Comparison of ENCODE assay signal across 20 cellular contexts in genomic region chr6:37665309-37665708, GRCh38. TPM values are rescaled to one million over a fixed set of nuclear protein-coding genes. Genes with fewer than 3 reads are reported as not detected.
DNase-seq lines count a peak whose midpoint lies in the region; ATAC-seq and TF ChIP-seq lines count a peak whose summit lies in the region.
"Had no signal": no experiment of that assay in that cellular context is flagged by ENCODE, and none has a peak within 500 bp of the region (broad histone marks: within the 10 kb centered on the region; RNA-seq: fewer than 3 reads in every experiment).

No MANE protein-coding gene starts in this region.

- no peak overlapping the region for H3K27ac ChIP-seq in IMR-90 (ENCODE audit: insufficient read depth, low read length)
- H3K27ac ChIP-seq in mesodermal cell (ENCODE audit: low read depth, low read length, severe bottlenecking): peak overlapping the region; percentile 13
- H3K27ac ChIP-seq in WERI-Rb-1: no peak overlapping the region
- H3K27ac ChIP-seq: brain microvascular endothelial cell, pancreas, Peyer's patch, thyroid gland had no signal

- H2BK5ac ChIP-seq in IMR-90 (ENCODE audit: low read depth, low read length, poor library complexity, severe bottlenecking): no peak overlapping the region

- no peak overlapping the region for H2AK5ac ChIP-seq in IMR-90 (ENCODE audit: low read depth, low read length)

- H3K27ac Mint-ChIP-seq in mesothelial cell of epicardium: no peak overlapping the region
- H3K27ac Mint-ChIP-seq: activated naive CD8-positive, alpha-beta T cell treated with anti-CD3 and anti-CD28 coated beads, Interleukin-2, amount 10 ng/mL, durations not matched to agents 7 days and 5 days; activated T-cell treated with anti-CD3 and anti-CD28 coated beads, Interleukin-2, amount 50 U/mL, for 72 hours had no signal

- H3K36me3 Mint-ChIP-seq in mesothelial cell of epicardium: peaks cover under 1% of the 10 kb centered on the region

- no peak overlapping the region for H3K23ac ChIP-seq in IMR-90 (ENCODE audit: low read depth, low read length)

- H3K18ac ChIP-seq in IMR-90 (ENCODE audit: low read depth, low read length): no peak overlapping the region

- POLR2A ChIA-PET in IMR-90 (lab: Charles Lee; ENCODE audit: unreplicated experiment): no interaction called here

- no peak overlapping the region for H2BK120ac ChIP-seq in IMR-90 (ENCODE audit: low read depth, low read length)

- no peak for TF ChIP-seq RAD21 in IMR-90 (IDR thresholded peaks at IDR 0.05; ENCODE audit: low read length)

- CTCF ChIA-PET in IMR-90 (lab: Yijun Ruan, JAX): no interaction called here

- no TSS peak for BruUV-seq in IMR-90 (replicated peaks; lab: Mats Ljungman, UMichigan)

- H4K91ac ChIP-seq in IMR-90 (ENCODE audit: insufficient read depth, low read depth, low read length): no peak overlapping the region

- H3K36me3 ChIP-seq in IMR-90 (ENCODE audit: control insufficient read depth, insufficient read depth, low read length) (no peaks in the 10 kb centered on the region), mesodermal cell (ENCODE audit: control insufficient read depth, insufficient read depth, low read length) (no peaks in the 10 kb centered on the region), WERI-Rb-1 (peaks cover 21% of the 10 kb centered on the region)
- H3K36me3 ChIP-seq: brain microvascular endothelial cell, pancreas, Peyer's patch, thyroid gland had no signal

- TF ChIP-seq CTCF in IMR-90 (conservative IDR thresholded peaks at IDR 0.05; ENCODE audit: low read depth, low read length) (no peak), mesothelial cell of epicardium (IDR thresholded peaks at IDR 0.05; ENCODE audit: unreplicated experiment) (no peak), WERI-Rb-1 (IDR thresholded peaks at IDR 0.05; ENCODE audit: low read depth, low read length) (no peak)

- no peak overlapping the region for H3K9ac ChIP-seq in IMR-90 (ENCODE audit: low read depth, low read length)

- no peaks in the 10 kb centered on the region for H3K79me1 ChIP-seq in IMR-90 (ENCODE audit: low read depth in 1 of 2, low read length in 2 of 2)

- H3K9me3 Mint-ChIP-seq in mesothelial cell of epicardium: peaks cover 2% of the 10 kb centered on the region

- no peak overlapping the region for H3K4me3 Mint-ChIP-seq in mesothelial cell of epicardium
- H3K4me3 Mint-ChIP-seq: activated naive CD8-positive, alpha-beta T cell treated with anti-CD3 and anti-CD28 coated beads, Interleukin-2, amount 10 ng/mL, durations not matched to agents 7 days and 5 days; activated T-cell treated with anti-CD3 and anti-CD28 coated beads, Interleukin-2, amount 50 U/mL, for 72 hours had no signal

- H3K9me3 ChIP-seq in IMR-90 (ENCODE audit: control insufficient read depth, insufficient read depth, low read length): no peaks in the 10 kb centered on the region
- peaks cover 3% of the 10 kb centered on the region for H3K9me3 ChIP-seq in mesodermal cell (ENCODE audit: control insufficient read depth, low read length)
- H3K9me3 ChIP-seq in WERI-Rb-1 (ENCODE audit: severe bottlenecking): peaks cover 14% of the 10 kb centered on the region
- H3K9me3 ChIP-seq: pancreas, Peyer's patch, thyroid gland had no signal

- H4K5ac ChIP-seq in IMR-90 (ENCODE audit: low read depth, low read length): no peak overlapping the region

- dilution Hi-C loops in IMR-90 (cut with HindIII; ENCODE audit: low sequenced_read_pairs, unreplicated experiment): no loop called here

- in situ Hi-C loops in IMR-90 (cut with MboI; ENCODE audit: low sequenced_read_pairs): no loop called here

- H2BK20ac ChIP-seq in IMR-90 (ENCODE audit: low read depth, low read length): no peak overlapping the region

- H4K20me1 ChIP-seq in IMR-90 (ENCODE audit: insufficient read depth, low read length): no peaks in the 10 kb centered on the region

- H3K27me3 ChIP-seq in IMR-90 (ENCODE audit: control insufficient read depth, insufficient read depth, low read length) (no peaks in the 10 kb centered on the region), WERI-Rb-1 (ENCODE audit: insufficient read depth, low read depth, severe bottlenecking) (no peaks in the 10 kb centered on the region)
- H3K27me3 ChIP-seq: brain microvascular endothelial cell, pancreas, Peyer's patch, thyroid gland had no signal

- DNase-seq in DMS79 treated with DMSO at 0.1 percent for 48 hours (lab: John Stamatoyannopoulos, UW) (peak; percentile 75), IMR-90 (no peak), SW480 (ENCODE audit: low spot score) (peak; percentile 11), mesothelial cell of epicardium (ENCODE audit: low spot score in 2 of 2, unreplicated experiment in 2 of 2) (no peak), WERI-Rb-1 (no peak)
- DNase-seq: activated CD4-positive, alpha-beta T cell treated with anti-CD3 and anti-CD28 coated beads, Interleukin-2, amount 50 U/mL, for 48 hours; activated naive CD8-positive, alpha-beta T cell treated with anti-CD3 and anti-CD28 coated beads, Interleukin-2, amount 10 ng/mL, durations not matched to agents 7 days and 5 days; activated T-cell treated with anti-CD3 and anti-CD28 coated beads, Interleukin-2, amount 50 U/mL, for 72 hours; brain microvascular endothelial cell; Calu3; dermis blood vessel endothelial cell; erythroblast; left ventricle myocardium superior; NCI-H524 treated with DMSO at 0.1 percent for 48 hours; pancreas; Peyer's patch; small intestine; thyroid gland had no signal

- no peak overlapping the region for H3K14ac ChIP-seq in IMR-90 (replicated peaks; ENCODE audit: low read depth, low read length)

- no peak overlapping the region for H2AFZ ChIP-seq in IMR-90 (replicated peaks; ENCODE audit: low read length, poor library complexity)

- intact Hi-C loops in IMR-90 (cut with micrococcal nuclease): no loop called here

- H3K27me3 Mint-ChIP-seq in mesothelial cell of epicardium (ENCODE audit: low read depth): peaks cover 5% of the 10 kb centered on the region

- H3K4me1 ChIP-seq in IMR-90 (ENCODE audit: control insufficient read depth, insufficient read depth, low read length) (peaks cover 22% of the 10 kb centered on the region), mesodermal cell (ENCODE audit: control insufficient read depth, insufficient read depth, low read length, poor library complexity, severe bottlenecking) (peaks cover 17% of the 10 kb centered on the region)
- H3K4me1 ChIP-seq: pancreas, Peyer's patch, thyroid gland had no signal

- H3K9me1 ChIP-seq in IMR-90 (ENCODE audit: insufficient read depth, low read length): peaks cover 10% of the 10 kb centered on the region; the same call in 1 of the 2 replicates

- 67% methylated on average over 2 of the region's 6 CpGs; no CpG with 5 or more reads in 1 of the 2 experiments for WGBS in IMR-90 (ENCODE audit: extremely low coverage in 2 of 2, insufficient read length in 1 of 2), 2 experiments
- 38 to 50% methylated on average over 6 of the region's 6 CpGs for WGBS in mesodermal cell (ENCODE audit: insufficient coverage in 2 of 2), 2 experiments

- H3K4me1 Mint-ChIP-seq in mesothelial cell of epicardium: peaks cover 14% of the 10 kb centered on the region

- ATAC-seq in IMR-90 (ENCODE audit: low read depth) (peak; percentile 33; the same call in 1 of the 2 replicates), GM19351 (IDR thresholded peaks at IDR 0.05; ENCODE audit: unreplicated experiment) (no peak)
- ATAC-seq: activated T-cell treated with anti-CD3 and anti-CD28 coated beads, Interleukin-2, amount 50 U/mL, for 72 hours; left ventricle myocardium superior; pancreas had no signal

- H4K8ac ChIP-seq in IMR-90 (ENCODE audit: low read depth in 2 of 2, low read length in 2 of 2): no peak overlapping the region

- no peak for TF ChIP-seq POLR2A in IMR-90 (IDR thresholded peaks at IDR 0.05; ENCODE audit: low read depth, low read length)

- H2BK15ac ChIP-seq in IMR-90 (ENCODE audit: low read depth, low read length): no peak overlapping the region

- H2AK9ac ChIP-seq in IMR-90 (replicated peaks; ENCODE audit: low read depth, low read length, poor library complexity): no peak overlapping the region

- H3K4me3 ChIP-seq in IMR-90 (ENCODE audit: insufficient read depth, low read depth, low read length) (no peak overlapping the region), mesodermal cell (ENCODE audit: extremely low read depth, insufficient read depth, low read length, poor library complexity, severe bottlenecking) (no peak overlapping the region), WERI-Rb-1 (ENCODE audit: low read depth, low read length) (no peak overlapping the region)
- H3K4me3 ChIP-seq: pancreas, Peyer's patch, thyroid gland had no signal

- no peak overlapping the region for H3K56ac ChIP-seq in IMR-90 (ENCODE audit: extremely low read depth, insufficient read depth, low read length)

- H3K4me2 ChIP-seq in IMR-90 (ENCODE audit: low read depth, low read length): no peak overlapping the region

- H3K4ac ChIP-seq in IMR-90 (ENCODE audit: low read depth, low read length): no peak overlapping the region

TF ChIP-seq in IMR-90, 13 proteins besides CTCF, POLR2A, EP300 and RAD21:
- TF ChIP-seq NFE2L2 (IDR thresholded peaks at IDR 0.05; ENCODE audit: low read depth, low read length): no peak
- TF ChIP-seq MAFK (IDR thresholded peaks at IDR 0.05; ENCODE audit: low read depth, low read length): no peak
- no peak for TF ChIP-seq CEBPB (IDR thresholded peaks at IDR 0.05; ENCODE audit: low read depth, low read length)
- TF ChIP-seq MXI1 (IDR thresholded peaks at IDR 0.05; ENCODE audit: borderline replicate concordance, low read depth, low read length): no peak
- TF ChIP-seq BHLHE40 (IDR thresholded peaks at IDR 0.05; ENCODE audit: low read depth, low read length): no peak
- TF ChIP-seq FOS (IDR thresholded peaks at IDR 0.05; ENCODE audit: low read depth, low read length): no peak
- no peak for TF ChIP-seq USF2 (IDR thresholded peaks at IDR 0.05; ENCODE audit: low read depth, low read length)

RNA-seq across cellular contexts. Expression of gene MDGA1, which starts 32.4 kb away (rescaled TPM):
- total RNA-seq in IMR-90 (2012; rRNA removed) (4.3 and 5.0 TPM in 2 replicates), mesothelial cell of epicardium (2.3 to 3.7 TPM (median 2.9 TPM) in 3 replicates)
- 13.4 and 17.2 TPM in 2 replicates for polyA plus RNA-seq in IMR-90 (2012; rRNA removed)
- 8.5 and 11.7 TPM in 2 replicates for polyA plus RNA-seq in IMR-90 (2012; cell fraction: cytosol; rRNA removed)
- 23.1 and 50.4 TPM in 2 replicates for polyA plus RNA-seq in IMR-90 (2012; cell fraction: nucleus; rRNA removed; ENCODE audit: low replicate concordance)
- 2.1 TPM for polyA plus RNA-seq in mesodermal cell (2013, experiment 1 of 2)
- polyA plus RNA-seq in mesodermal cell (2013, experiment 2 of 2): 1.6 TPM

Comparison
In these comparisons a context has a peak if more than half of its experiments do, and no peak if none do; other contexts are left out.
1. DNase-seq: peak in DMS79 treated with DMSO at 0.1 percent for 48 hours (single experiment) and SW480 (single experiment); none in IMR-90 (single experiment), mesothelial cell of epicardium (0 of 2) and WERI-Rb-1 (single experiment).